In the genomic region with DNA sequence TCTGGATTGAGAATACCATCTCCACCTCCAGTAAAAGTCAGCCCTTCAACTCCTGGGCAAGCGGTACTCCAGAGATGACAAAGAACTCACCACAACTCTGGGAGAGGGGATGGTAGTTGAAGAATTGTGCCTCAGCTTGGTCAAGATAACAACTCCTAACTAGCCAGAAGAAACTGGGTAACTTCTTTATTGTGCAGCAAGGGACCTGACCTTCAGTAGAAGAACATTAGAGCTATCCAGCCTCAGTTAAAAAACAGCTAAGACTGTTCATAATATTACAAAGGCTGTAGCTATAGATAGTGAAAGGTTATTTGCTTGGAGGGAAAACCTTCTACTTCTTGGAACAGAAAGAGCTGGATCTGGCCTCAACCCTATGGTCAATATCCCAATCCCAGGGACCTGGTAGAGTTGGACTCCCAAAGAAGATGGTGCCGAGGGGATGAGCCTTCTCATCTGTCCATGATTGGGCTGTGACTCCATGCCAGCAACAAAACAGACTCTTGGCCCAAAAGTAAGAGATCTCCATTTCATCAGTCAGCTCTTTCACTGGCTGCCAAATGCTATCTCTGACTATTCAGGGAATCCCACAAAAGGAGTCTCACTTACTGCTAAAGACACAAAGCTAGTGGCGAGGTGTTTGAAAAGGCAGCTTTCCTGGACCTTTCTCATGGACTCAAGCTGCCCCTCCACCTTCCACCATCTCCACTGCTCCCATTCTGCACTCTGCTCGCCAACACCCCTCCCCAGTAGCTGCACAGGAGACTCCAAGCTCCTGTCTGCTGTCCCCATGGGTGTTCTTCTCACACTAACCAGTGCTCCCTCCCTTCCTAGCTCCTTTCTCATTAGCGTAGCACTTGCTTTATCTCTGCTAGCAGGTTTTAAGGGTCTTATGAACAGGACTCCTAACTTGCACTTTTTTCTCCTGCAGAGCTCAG, we compare ENCODE assay signal across 1 cellular context.
TF ChIP-seq lines count a peak whose summit lies in the region.

No MANE protein-coding gene starts in this region.

TF ChIP-seq in WTC11, 78 proteins besides CTCF, POLR2A, EP300 and RAD21 (continued from another document):
- peak; percentile 31; the same call in 1 of the 2 replicates for TF ChIP-seq ZNF532 (CRISPR knock-in tag; IDR thresholded peaks at IDR 0.05; ENCODE audit: borderline replicate concordance)
- TF ChIP-seq FOXP1 (CRISPR knock-in tag; IDR thresholded peaks at IDR 0.05; ENCODE audit: borderline replicate concordance), result no peak
- TF ChIP-seq, protein P1, sequence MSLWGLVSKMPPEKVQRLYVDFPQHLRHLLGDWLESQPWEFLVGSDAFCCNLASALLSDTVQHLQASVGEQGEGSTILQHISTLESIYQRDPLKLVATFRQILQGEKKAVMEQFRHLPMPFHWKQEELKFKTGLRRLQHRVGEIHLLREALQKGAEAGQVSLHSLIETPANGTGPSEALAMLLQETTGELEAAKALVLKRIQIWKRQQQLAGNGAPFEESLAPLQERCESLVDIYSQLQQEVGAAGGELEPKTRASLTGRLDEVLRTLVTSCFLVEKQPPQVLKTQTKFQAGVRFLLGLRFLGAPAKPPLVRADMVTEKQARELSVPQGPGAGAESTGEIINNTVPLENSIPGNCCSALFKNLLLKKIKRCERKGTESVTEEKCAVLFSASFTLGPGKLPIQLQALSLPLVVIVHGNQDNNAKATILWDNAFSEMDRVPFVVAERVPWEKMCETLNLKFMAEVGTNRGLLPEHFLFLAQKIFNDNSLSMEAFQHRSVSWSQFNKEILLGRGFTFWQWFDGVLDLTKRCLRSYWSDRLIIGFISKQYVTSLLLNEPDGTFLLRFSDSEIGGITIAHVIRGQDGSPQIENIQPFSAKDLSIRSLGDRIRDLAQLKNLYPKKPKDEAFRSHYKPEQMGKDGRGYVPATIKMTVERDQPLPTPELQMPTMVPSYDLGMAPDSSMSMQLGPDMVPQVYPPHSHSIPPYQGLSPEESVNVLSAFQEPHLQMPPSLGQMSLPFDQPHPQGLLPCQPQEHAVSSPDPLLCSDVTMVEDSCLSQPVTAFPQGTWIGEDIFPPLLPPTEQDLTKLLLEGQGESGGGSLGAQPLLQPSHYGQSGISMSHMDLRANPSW (CRISPR knock-in tag; conservative IDR thresholded peaks at IDR 0.05; ENCODE audit: low read depth), result no peak
- TF ChIP-seq, protein P2, sequence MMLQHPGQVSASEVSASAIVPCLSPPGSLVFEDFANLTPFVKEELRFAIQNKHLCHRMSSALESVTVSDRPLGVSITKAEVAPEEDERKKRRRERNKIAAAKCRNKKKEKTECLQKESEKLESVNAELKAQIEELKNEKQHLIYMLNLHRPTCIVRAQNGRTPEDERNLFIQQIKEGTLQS (CRISPR knock-in tag; conservative IDR thresholded peaks at IDR 0.05), result no peak
- no peak for TF ChIP-seq TEAD4 (CRISPR knock-in tag; IDR thresholded peaks at IDR 0.05)
TF ChIP-seq in WTC11: peak in this region for 8.
